In the genomic region with DNA sequence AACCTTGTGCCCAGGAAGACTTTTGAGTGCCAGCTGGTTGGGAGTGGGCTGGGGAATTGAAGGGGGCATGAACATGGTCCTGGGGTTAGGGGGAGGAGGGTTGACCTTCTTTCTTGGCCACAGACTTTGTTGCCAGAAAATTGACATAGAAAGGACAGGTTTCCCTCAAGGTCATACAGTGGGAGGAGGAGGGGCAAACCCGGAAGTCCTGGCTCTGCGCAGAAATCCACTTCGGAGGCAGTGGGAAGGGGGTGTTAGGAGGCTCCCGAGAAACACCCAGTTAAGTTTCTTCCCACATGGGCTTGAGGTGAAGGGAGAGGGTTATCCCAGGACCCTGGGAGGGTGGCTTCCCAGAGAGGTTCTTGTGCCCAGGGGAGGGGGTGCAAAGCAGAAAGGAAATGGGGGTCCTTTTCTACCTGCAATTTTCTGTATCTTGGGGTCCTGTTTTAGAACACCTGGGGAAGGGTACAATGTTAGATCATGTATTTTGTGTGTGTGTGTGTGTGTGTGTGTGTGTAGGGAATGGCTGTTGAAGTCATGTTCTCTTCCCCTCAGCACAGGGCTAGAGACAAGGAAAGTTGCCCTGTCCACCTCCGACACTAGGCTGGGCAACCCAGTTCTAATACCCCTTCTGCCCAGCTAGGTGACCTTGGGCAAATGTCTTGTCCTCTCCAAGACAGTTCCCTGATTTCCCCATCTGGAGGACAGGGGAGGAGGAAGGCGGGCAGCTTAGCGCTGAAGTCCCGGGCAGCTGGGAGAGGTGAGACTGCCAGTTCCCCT, we compare ENCODE assay signal across 27 cellular contexts. TPM values are rescaled to one million over a fixed set of nuclear protein-coding genes. Genes with fewer than 3 reads are reported as not detected.
DNase-seq lines count a peak whose midpoint lies in the region; ATAC-seq and TF ChIP-seq lines count a peak whose summit lies in the region.
"Had no signal": no experiment of that assay in that cellular context is flagged by ENCODE, and none has a peak within 500 bp of the region (broad histone marks: within the 10 kb centered on the region; RNA-seq: fewer than 3 reads in every experiment).

No MANE protein-coding gene starts in this region.

- peaks cover 59% of the 10 kb centered on the region for H3K27me3 ChIP-seq in MM.1S (replicated peaks; ENCODE audit: insufficient read depth, low read length)

- no peaks in the 10 kb centered on the region for H3K9me3 Mint-ChIP-seq in activated T-cell treated with anti-CD3 and anti-CD28 coated beads, Interleukin-2, amount 50 U/mL, for 4 hours
- no peaks in the 10 kb centered on the region for H3K9me3 Mint-ChIP-seq in activated T-helper 17 cell treated with anti-CD3 and anti-CD28 coated beads, Interleukin-2, amount 50 U/mL, for 72 hours
- no peaks in the 10 kb centered on the region for H3K9me3 Mint-ChIP-seq in osteocyte (ENCODE audit: unreplicated experiment)

- H3K4me3 ChIP-seq in iPS-18c (ENCODE audit: insufficient read depth, low read depth, low read length) (peak overlapping the region; percentile 54), MM.1S (ENCODE audit: low read length) (no peak overlapping the region)
- H3K4me3 ChIP-seq: lung had no signal

- H3K4me1 Mint-ChIP-seq in activated T-cell treated with anti-CD3 and anti-CD28 coated beads, Interleukin-2, amount 50 U/mL, for 4 hours (ENCODE audit: low read depth): peaks cover 9% of the 10 kb centered on the region
- H3K4me1 Mint-ChIP-seq in activated T-helper 17 cell treated with anti-CD3 and anti-CD28 coated beads, Interleukin-2, amount 50 U/mL, for 72 hours: peaks cover 4% of the 10 kb centered on the region
- H3K4me1 Mint-ChIP-seq in osteocyte (ENCODE audit: unreplicated experiment): peaks cover 19% of the 10 kb centered on the region

- no peaks in the 10 kb centered on the region for H3F3A ChIP-seq in MM.1S (ENCODE audit: insufficient read depth, low read length)

- peak overlapping the region; percentile 38 for H3K4me3 Mint-ChIP-seq in activated T-cell treated with anti-CD3 and anti-CD28 coated beads, Interleukin-2, amount 50 U/mL, for 4 hours
- peak overlapping the region; percentile 11 for H3K4me3 Mint-ChIP-seq in activated T-helper 17 cell treated with anti-CD3 and anti-CD28 coated beads, Interleukin-2, amount 50 U/mL, for 72 hours
- H3K4me3 Mint-ChIP-seq in osteocyte (ENCODE audit: unreplicated experiment): peak overlapping the region; percentile 53
- H3K4me3 Mint-ChIP-seq: activated CD4-positive, alpha-beta T cell treated with anti-CD3 and anti-CD28 coated beads for 36 hours had no signal

- no peak overlapping the region for H2AFZ ChIP-seq in MM.1S (ENCODE audit: low read length)

- no peaks in the 10 kb centered on the region for H3K36me3 ChIP-seq in MM.1S (replicated peaks; ENCODE audit: insufficient read depth, low read length)
- H3K36me3 ChIP-seq: upper lobe of left lung had no signal

- no peak for ATAC-seq in activated T-cell treated with anti-CD3 and anti-CD28 coated beads, Interleukin-2, amount 50 U/mL, for 4 hours
- no peak for ATAC-seq in activated T-helper 17 cell treated with anti-CD3 and anti-CD28 coated beads, Interleukin-2, amount 50 U/mL, for 72 hours (replicated peaks)

- peaks cover 73% of the 10 kb centered on the region for H3K27me3 Mint-ChIP-seq in activated T-cell treated with anti-CD3 and anti-CD28 coated beads, Interleukin-2, amount 50 U/mL, for 4 hours (ENCODE audit: low read depth)
- H3K27me3 Mint-ChIP-seq in activated T-helper 17 cell treated with anti-CD3 and anti-CD28 coated beads, Interleukin-2, amount 50 U/mL, for 72 hours: peaks cover 43% of the 10 kb centered on the region
- peaks cover 82% of the 10 kb centered on the region for H3K27me3 Mint-ChIP-seq in osteocyte (ENCODE audit: unreplicated experiment)

- no peak for DNase-seq in activated T-cell treated with anti-CD3 and anti-CD28 coated beads, Interleukin-2, amount 50 U/mL, for 4 hours
- no peak for DNase-seq in activated T-cell treated with anti-CD3 and anti-CD28 coated beads, Interleukin-2, amount 50 U/mL, for 1 hour
- no peak for DNase-seq in osteocyte (ENCODE audit: extremely low spot score, unreplicated experiment)
- DNase-seq in NCI-H1048 (lab: John Stamatoyannopoulos, UW): no peak
- no peak for DNase-seq in MM.1S
- DNase-seq in activated CD8-positive, alpha-beta memory T cell treated with anti-CD3 and anti-CD28 coated beads, Interleukin-2, amount 50 U/mL, for 48 hours: no peak
- DNase-seq: AML-193; cerebellar nuclear complex; effector CD4-positive, alpha-beta T cell; foreskin fibroblast; GDM1; Kasumi-1; NCI-H1694; occipital lobe had no signal

- H3K4me1 ChIP-seq in MM.1S (ENCODE audit: low read length): no peaks in the 10 kb centered on the region

- no peaks in the 10 kb centered on the region for H4K20me1 ChIP-seq in MM.1S (ENCODE audit: insufficient read depth, low read length)

- no peak overlapping the region for H3K27ac Mint-ChIP-seq in activated T-helper 17 cell treated with anti-CD3 and anti-CD28 coated beads, Interleukin-2, amount 50 U/mL, for 72 hours
- H3K27ac Mint-ChIP-seq in osteocyte (ENCODE audit: unreplicated experiment): no peak overlapping the region
- H3K27ac Mint-ChIP-seq: activated CD4-positive, alpha-beta T cell treated with anti-CD3 and anti-CD28 coated beads for 36 hours had no signal

- H3K9ac ChIP-seq in MM.1S (ENCODE audit: low read length): no peak overlapping the region

- no peak overlapping the region for H3K4me2 ChIP-seq in MM.1S (ENCODE audit: low read depth, low read length)

- no peaks in the 10 kb centered on the region for H3K9me2 ChIP-seq in MM.1S (replicated peaks; ENCODE audit: insufficient read depth, low read length)

- no peak overlapping the region for H3K27ac ChIP-seq in MM.1S (ENCODE audit: low read length)
- H3K27ac ChIP-seq: 22Rv1, upper lobe of left lung had no signal

- H3K79me2 ChIP-seq in MM.1S (ENCODE audit: low read length): no peaks in the 10 kb centered on the region

- TF ChIP-seq CTCF in osteocyte (IDR thresholded peaks at IDR 0.05): no peak
- no peak for TF ChIP-seq CTCF in MM.1S (IDR thresholded peaks at IDR 0.05; ENCODE audit: low read length)

- H3K36me3 Mint-ChIP-seq in activated T-cell treated with anti-CD3 and anti-CD28 coated beads, Interleukin-2, amount 50 U/mL, for 4 hours (ENCODE audit: insufficient read depth): no peaks in the 10 kb centered on the region
- H3K36me3 Mint-ChIP-seq in activated T-helper 17 cell treated with anti-CD3 and anti-CD28 coated beads, Interleukin-2, amount 50 U/mL, for 72 hours (ENCODE audit: low read depth): no peaks in the 10 kb centered on the region
- H3K36me3 Mint-ChIP-seq in osteocyte (ENCODE audit: unreplicated experiment): no peaks in the 10 kb centered on the region

- H3K9me3 ChIP-seq in iPS-18c (ENCODE audit: control insufficient read depth, insufficient read depth, low read length): no peaks in the 10 kb centered on the region
- H3K9me3 ChIP-seq in MM.1S (replicated peaks; ENCODE audit: insufficient read depth, low read length): no peaks in the 10 kb centered on the region
- H3K9me3 ChIP-seq: upper lobe of left lung had no signal

RNA-seq across cellular contexts. Expression of a gene that starts 1.1 kb away (rescaled TPM):
- total RNA-seq in activated T-cell treated with anti-CD3 and anti-CD28 coated beads, Interleukin-2, amount 50 U/mL, for 4 hours: not detected
- total RNA-seq in activated T-helper 17 cell treated with anti-CD3 and anti-CD28 coated beads, Interleukin-2, amount 50 U/mL, for 72 hours: not detected
- total RNA-seq in osteocyte: 0.94 TPM in 1 of 2 replicates, not detected in the other
- total RNA-seq: activated CD4-positive, alpha-beta T cell treated with anti-CD3 and anti-CD28 coated beads for 36 hours; activated CD8-positive, alpha-beta memory T cell treated with anti-CD3 and anti-CD28 coated beads for 36 hours; H4; HepG2; SK-MEL-5; smooth muscle cell; subcutaneous adipose tissue; T-helper 1 cell treated with Interleukin-12 subunit alpha and Interleukin-12 subunit beta and Interleukin-4 antibody, amounts not matched to agents 30 ng/mL and 1 ng/mL, for 36 hours had no signal

RNA-seq across cellular contexts. Expression of a gene that starts 39.8 kb away (rescaled TPM):
- total RNA-seq in activated T-cell treated with anti-CD3 and anti-CD28 coated beads, Interleukin-2, amount 50 U/mL, for 4 hours: 10 to 100 TPM; 19.5 to 25.5 (median 25.2) TPM
- 10 to 100 TPM; 19.7 to 21.2 TPM for total RNA-seq in activated T-helper 17 cell treated with anti-CD3 and anti-CD28 coated beads, Interleukin-2, amount 50 U/mL, for 72 hours
- 30.5 and 36.9 TPM in 2 replicates for total RNA-seq in osteocyte

RNA-seq across cellular contexts. Expression of a gene that starts 45.1 kb away (rescaled TPM):
- 1 to 10 TPM; 1.2 to 2.3 (median 1.4) TPM for total RNA-seq in activated T-cell treated with anti-CD3 and anti-CD28 coated beads, Interleukin-2, amount 50 U/mL, for 4 hours
- total RNA-seq in activated T-helper 17 cell treated with anti-CD3 and anti-CD28 coated beads, Interleukin-2, amount 50 U/mL, for 72 hours: 10 to 100 TPM; 40.6 to 60.1 TPM
- not detected in 2 replicates for total RNA-seq in osteocyte
- total RNA-seq: H4, HepG2, SK-MEL-5, smooth muscle cell had no signal

Comparison
In these comparisons a context has a peak if more than half of its experiments do, and no peak if none do; other contexts are left out.
1. RNA of a gene that starts 45.1 kb away (total RNA-seq): 40.6 to 60.1 TPM in activated T-helper 17 cell treated with anti-CD3 and anti-CD28 coated beads, Interleukin-2, amount 50 U/mL, for 72 hours; 1.2 to 2.3 TPM in activated T-cell treated with anti-CD3 and anti-CD28 coated beads, Interleukin-2, amount 50 U/mL, for 4 hours and not detected in osteocyte; every median in the first group is over 10 times any median in the second.
2. Peak in every context shown above with its lines, with median percentiles within 50 percentile points of each other: H3K4me3 Mint-ChIP-seq.